Comparison of ENCODE assay signal across 20 cellular contexts in the genomic region with DNA sequence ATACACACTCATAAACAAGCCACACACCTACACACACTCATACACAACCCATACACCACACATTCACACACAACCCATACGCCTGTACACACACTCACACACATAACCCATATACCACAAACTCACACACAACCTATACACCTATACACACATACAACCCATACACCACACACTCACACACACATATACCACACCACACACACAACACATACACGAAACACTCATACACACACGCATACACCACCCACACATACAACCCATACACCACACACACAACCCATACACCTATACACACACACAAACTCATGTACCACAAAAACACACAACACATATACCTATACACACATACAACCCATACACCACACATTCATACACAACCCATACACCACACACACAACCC.
"Had no signal": no experiment of that assay in that cellular context is flagged by ENCODE, and none has a peak within 500 bp of the region (broad histone marks: within the 10 kb centered on the region; RNA-seq: fewer than 3 reads in every experiment).

No MANE protein-coding gene starts in this region.

- H3K4me3 ChIP-seq: coronary artery, left ventricle myocardium inferior, thoracic aorta had no signal

- H3K4me1 ChIP-seq: foreskin keratinocyte, left ventricle myocardium inferior had no signal

- H3K9me3 Mint-ChIP-seq: central memory CD8-positive, alpha-beta T cell; natural killer cell had no signal

- H3K9me3 ChIP-seq: left ventricle myocardium inferior, thoracic aorta had no signal

- H3K4me3 Mint-ChIP-seq: activated CD4-positive, alpha-beta memory T cell treated with anti-CD3 and anti-CD28 coated beads for 36 hours; activated T-cell treated with anti-CD3 and anti-CD28 coated beads, Interleukin-2, amount 50 U/mL, for 72 hours; central memory CD8-positive, alpha-beta T cell; natural killer cell had no signal

- DNase-seq: activated CD4-positive, alpha-beta memory T cell treated with anti-CD3 and anti-CD28 coated beads for 36 hours; activated CD4-positive, alpha-beta T cell treated with anti-CD3 and anti-CD28 coated beads for 1 hour; activated gamma-delta T cell; activated T-cell treated with anti-CD3 and anti-CD28 coated beads, Interleukin-2, amount 50 U/mL, for 72 hours; anterior cingulate cortex; brain microvascular endothelial cell; effector CD4-positive, alpha-beta T cell; foreskin keratinocyte; glutamatergic neuron; hypothalamus; left ventricle myocardium inferior; natural killer cell; retina; stimulated activated CD4-positive, alpha-beta T cell treated with anti-CD3 and anti-CD28 coated beads, Interleukin-4, amount 100 ng/mL, for 4 hours; stimulated activated CD8-positive, alpha-beta memory T cell treated with anti-CD3 and anti-CD28 coated beads, Interleukin-4, amount 100 ng/mL, for 48 hours; T-helper 1 cell; T1000 had no signal

- H3K27me3 ChIP-seq: brain microvascular endothelial cell, foreskin keratinocyte had no signal

- H3K36me3 ChIP-seq: brain microvascular endothelial cell, left ventricle myocardium inferior, thoracic aorta had no signal

- H3K36me3 Mint-ChIP-seq: activated CD4-positive, alpha-beta memory T cell treated with anti-CD3 and anti-CD28 coated beads for 36 hours; natural killer cell had no signal

- H3K27ac ChIP-seq: brain microvascular endothelial cell, coronary artery, foreskin keratinocyte, left ventricle myocardium inferior, thoracic aorta had no signal

- H3K4me1 Mint-ChIP-seq: central memory CD8-positive, alpha-beta T cell; natural killer cell had no signal

- H3K27ac Mint-ChIP-seq: activated CD4-positive, alpha-beta memory T cell treated with anti-CD3 and anti-CD28 coated beads for 36 hours; activated T-cell treated with anti-CD3 and anti-CD28 coated beads, Interleukin-2, amount 50 U/mL, for 72 hours; natural killer cell had no signal
